Comparison of ENCODE assay signal across 8 cellular contexts in the genomic region with DNA sequence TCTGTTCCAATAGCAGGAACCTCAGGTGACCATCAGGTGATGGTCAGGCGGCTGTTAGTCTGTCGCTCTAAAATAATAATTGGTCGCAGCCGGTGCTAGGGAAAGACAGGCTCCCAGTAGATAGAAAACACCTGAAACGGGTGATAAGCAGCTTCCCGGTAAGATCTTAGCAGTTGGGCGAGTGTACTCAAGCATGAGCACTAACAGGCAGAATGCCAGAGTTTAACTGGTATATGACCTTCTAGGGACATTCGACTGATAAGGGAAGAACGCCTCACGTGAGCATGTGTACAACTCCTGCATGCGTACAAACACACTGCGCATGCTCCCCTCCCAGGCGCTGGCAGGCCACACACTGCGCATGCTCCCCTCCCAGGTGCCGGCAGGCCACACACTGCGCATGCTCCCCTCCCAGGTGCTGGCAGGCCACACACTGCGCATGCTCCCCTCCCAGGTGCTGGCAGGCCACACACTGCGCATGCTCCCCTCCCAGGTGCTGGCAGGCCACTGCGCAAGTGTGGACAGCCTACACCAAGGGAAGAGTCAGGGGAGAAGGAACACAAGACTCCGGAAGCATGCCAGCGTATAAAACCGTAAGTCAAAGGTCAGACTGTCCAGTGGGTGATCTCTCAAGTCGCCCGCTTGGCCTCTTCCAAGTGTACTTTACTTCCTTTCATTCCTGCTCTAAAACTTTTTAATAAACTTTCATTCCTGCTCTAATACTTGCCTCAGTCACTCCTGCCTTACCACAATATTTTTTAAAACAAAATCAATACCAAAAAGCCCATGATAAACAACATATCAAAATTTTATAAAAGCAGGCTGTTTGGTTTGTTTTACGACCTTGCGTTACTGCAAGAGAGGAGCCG. TPM values are rescaled to one million over a fixed set of nuclear protein-coding genes. Genes with fewer than 3 reads are reported as not detected.
DNase-seq lines count a peak whose midpoint lies in the region; ATAC-seq and TF ChIP-seq lines count a peak whose summit lies in the region.

No MANE protein-coding gene starts in this region.

- ATAC-seq in HG03354 (IDR thresholded peaks at IDR 0.05; ENCODE audit: poor library complexity, severe bottlenecking, unreplicated experiment) = no peak
- no peak for ATAC-seq in HG02973 (IDR thresholded peaks at IDR 0.05; ENCODE audit: unreplicated experiment)

- DNase-seq in BE2C (peak; percentile 78), NCI-H1048 (lab: John Stamatoyannopoulos, UW) (peak; percentile 37), epithelial cell of prostate (ENCODE audit: low read depth, low spot score) (peak; percentile 50), nephron progenitor cell (peak; percentile 65), Ammon's horn (ENCODE audit: low spot score) (no peak)
- DNase-seq in activated CD4-positive, alpha-beta T cell treated with anti-CD3 and anti-CD28 coated beads, Interleukin-2, amount 50 U/mL, for 4 hours = peak; percentile 38 to 54

- H3K27ac ChIP-seq in epithelial cell of prostate = peak overlapping the region; percentile 31

- no peaks in the 10 kb centered on the region for H3K9me3 ChIP-seq in BE2C

- H3K36me3 Mint-ChIP-seq in nephron progenitor cell (ENCODE audit: low read depth) = peaks cover 6% of the 10 kb centered on the region

- TF ChIP-seq CTCF in BE2C (IDR thresholded peaks at IDR 0.05; ENCODE audit: low read depth, low read length) (no peak), nephron progenitor cell (IDR thresholded peaks at IDR 0.05) (no peak)

- no peaks in the 10 kb centered on the region for H3K27me3 ChIP-seq in BE2C

- H3K4me3 ChIP-seq in BE2C (ENCODE audit: low read depth, low read length) = peak overlapping the region; percentile 72

- H3K4me1 Mint-ChIP-seq in nephron progenitor cell = peaks cover under 1% of the 10 kb centered on the region

- H3K36me3 ChIP-seq in BE2C = no peaks in the 10 kb centered on the region

- H3K9me3 Mint-ChIP-seq in nephron progenitor cell = peaks cover 25% of the 10 kb centered on the region

- H3K4me1 ChIP-seq in BE2C = no peaks in the 10 kb centered on the region; the same call in 1 of the 2 replicates

- peak overlapping the region; percentile 71 for H3K4me3 Mint-ChIP-seq in nephron progenitor cell

- no peak overlapping the region for H3K27ac Mint-ChIP-seq in nephron progenitor cell

- H3K27me3 Mint-ChIP-seq in nephron progenitor cell (ENCODE audit: low read depth, poor library complexity) = peaks cover 5% of the 10 kb centered on the region

RNA-seq across cellular contexts. Expression of a gene that starts 24.5 kb away (rescaled TPM):
- polyA plus RNA-seq in BE2C (2012; ENCODE audit: insufficient read depth, insufficient read length, low read depth) = 1.3 TPM

RNA-seq across cellular contexts. Expression of a gene that starts 36.1 kb away (rescaled TPM):
- not detected for polyA plus RNA-seq in BE2C (2012; ENCODE audit: insufficient read depth, insufficient read length, low read depth)
